ENCODE assay signal across 1 cellular context in genomic region chr5:180332051-180332517, GRCh38.
TF ChIP-seq lines count a peak whose summit lies in the region.

No MANE protein-coding gene starts in this region.

TF ChIP-seq in GM23338, 12 proteins besides CTCF, POLR2A, EP300 and RAD21:
- TF ChIP-seq ZNF462 (CRISPR knock-in tag; IDR thresholded peaks at IDR 0.05) (no peak), NANOG (IDR thresholded peaks at IDR 0.05; ENCODE audit: borderline replicate concordance) (0 out of 2 replicates have a peak, but pooled peaks have one; percentile 43), ZNF331 (CRISPR knock-in tag; IDR thresholded peaks at IDR 0.05; ENCODE audit: low read depth) (peak; percentile 57; the same call in 1 of the 2 replicates), CREB1 (CRISPR knock-in tag; IDR thresholded peaks at IDR 0.05; ENCODE audit: low read depth) (no peak), STAT1 (IDR thresholded peaks at IDR 0.05; ENCODE audit: unreplicated experiment) (no peak), ETS1 (IDR thresholded peaks at IDR 0.05) (peak; percentile 68; the same call in 1 of the 2 replicates), EZH2phosphoT487 (IDR thresholded peaks at IDR 0.05; ENCODE audit: unreplicated experiment) (no peak), EZH2 (IDR thresholded peaks at IDR 0.05; ENCODE audit: low read depth, unreplicated experiment) (no peak), ZNF114 (CRISPR knock-in tag; IDR thresholded peaks at IDR 0.05) (no peak), JUNB (IDR thresholded peaks at IDR 0.05; ENCODE audit: unreplicated experiment) (no peak), POLR2AphosphoS5 (IDR thresholded peaks at IDR 0.05; ENCODE audit: low read depth) (peak; percentile 67), REST (IDR thresholded peaks at IDR 0.05; ENCODE audit: unreplicated experiment) (no peak)
